In the genomic region with DNA sequence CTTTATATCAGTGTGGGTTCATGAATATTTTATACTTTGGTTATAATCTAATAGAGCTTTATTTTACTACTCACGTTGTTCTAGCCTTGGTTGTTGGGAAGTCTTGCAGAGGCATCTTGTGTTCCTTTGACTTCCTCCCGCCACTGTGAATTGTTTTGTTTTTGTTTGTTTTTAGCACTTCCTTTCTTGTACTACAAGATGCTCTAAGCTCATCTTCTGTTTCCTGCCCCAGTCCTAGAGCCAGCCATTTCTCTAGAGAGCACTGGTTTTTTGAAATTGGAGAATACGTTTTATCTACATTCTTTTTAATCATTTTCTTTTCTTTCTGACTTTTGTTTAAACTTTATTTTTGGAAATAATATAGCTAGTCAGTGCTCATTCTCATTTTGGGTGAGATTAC, we compare ENCODE assay signal across 32 cellular contexts. TPM values are rescaled to one million over a fixed set of nuclear protein-coding genes. Genes with fewer than 3 reads are reported as not detected.
"Had no signal": no experiment of that assay in that cellular context is flagged by ENCODE, and none has a peak within 500 bp of the region (broad histone marks: within the 10 kb centered on the region; RNA-seq: fewer than 3 reads in every experiment).

No MANE protein-coding gene starts in this region.

- H3K9me3 Mint-ChIP-seq: memory B cell; natural killer cell; stimulated activated naive CD8-positive, alpha-beta T cell treated with anti-CD3 and anti-CD28 coated beads, Interleukin-15, Interleukin-2, amounts not matched to agents 100 ng/mL and 50 ng/mL, for 24 hours had no signal

- H3K4me1 Mint-ChIP-seq: natural killer cell; stimulated activated naive B cell treated with anti-CD40 and anti-IgM and Interleukin-4, amounts not matched to agents 10 μg/mL and 1 μg/mL and 100 μg/mL, for 72 hours had no signal

- H3K36me3 Mint-ChIP-seq: memory B cell; natural killer cell; stimulated activated naive B cell treated with anti-CD40 and anti-IgM and Interleukin-4, amounts not matched to agents 10 μg/mL and 1 μg/mL and 100 μg/mL, for 72 hours had no signal

- DNase-seq: dermis blood vessel endothelial cell; effector memory CD4-positive, alpha-beta T cell; foreskin keratinocyte; heart right ventricle; hippocampal formation; left colon; natural killer cell; spleen; stimulated activated naive B cell treated with anti-CD40 and anti-IgM and Interleukin-4, amounts not matched to agents 10 μg/mL and 1 μg/mL and 100 μg/mL, for 72 hours; transverse colon; upper lobe of right lung; uterus had no signal

- H3K27ac Mint-ChIP-seq: memory B cell; natural killer cell; progenitor cell of endocrine pancreas; stimulated activated naive B cell treated with anti-CD40 and anti-IgM and Interleukin-4, amounts not matched to agents 10 μg/mL and 1 μg/mL and 100 μg/mL, for 72 hours; stimulated activated naive CD8-positive, alpha-beta T cell treated with anti-CD3 and anti-CD28 coated beads, Interleukin-15, Interleukin-2, amounts not matched to agents 100 ng/mL and 50 ng/mL, for 24 hours had no signal

- H3K4me3 Mint-ChIP-seq: memory B cell; natural killer cell; neural crest cell; stimulated activated naive B cell treated with anti-CD40 and anti-IgM and Interleukin-4, amounts not matched to agents 10 μg/mL and 1 μg/mL and 100 μg/mL, for 72 hours; stimulated activated naive CD8-positive, alpha-beta T cell treated with anti-CD3 and anti-CD28 coated beads, Interleukin-15, Interleukin-2, amounts not matched to agents 100 ng/mL and 50 ng/mL, for 24 hours had no signal

- H3K27ac ChIP-seq: coronary artery, esophagus muscularis mucosa, foreskin keratinocyte, gastroesophageal sphincter, heart right ventricle, parathyroid adenoma, spleen, suprapubic skin, transverse colon, upper lobe of right lung, uterus had no signal

- FAIRE-seq: endothelial cell of umbilical vein had no signal

- ATAC-seq: foreskin keratinocyte; gastroesophageal sphincter; left colon; natural killer cell; sciatic nerve; stimulated activated naive B cell treated with anti-CD40 and anti-IgM and Interleukin-4, amounts not matched to agents 10 μg/mL and 1 μg/mL and 100 μg/mL, for 72 hours; upper lobe of right lung had no signal

RNA-seq across cellular contexts. Expression of a gene that starts 57.5 kb away (rescaled TPM):
- total RNA-seq: chondrocyte, dermis blood vessel endothelial cell, endothelial cell of umbilical vein, epithelial cell of proximal tubule, esophagus muscularis mucosa, fibroblast of lung, foreskin keratinocyte, gastroesophageal sphincter, heart right ventricle, left colon, liver, lung, mononuclear cell, natural killer cell, neural crest cell, osteoblast, progenitor cell of endocrine pancreas, sciatic nerve, skeletal muscle tissue, spleen, suprapubic skin, transverse colon, upper lobe of right lung, uterus had no signal
- polyA plus RNA-seq: endothelial cell of umbilical vein, fibroblast of lung, foreskin keratinocyte, heart right ventricle, liver, lung, spleen, thymus had no signal
